Comparison of ENCODE assay signal across 25 cellular contexts in genomic region chr15:87566236-87566635, GRCh38.
"Had no signal": no experiment of that assay in that cellular context is flagged by ENCODE, and none has a peak within 500 bp of the region (broad histone marks: within the 10 kb centered on the region; RNA-seq: fewer than 3 reads in every experiment).

No MANE protein-coding gene starts in this region.

- H3K27me3 ChIP-seq: neutrophil, pancreas, right atrium auricular region, right lobe of liver, sigmoid colon, stomach, thyroid gland, tibial nerve, upper lobe of left lung, vagina had no signal

- H3K27ac ChIP-seq: neutrophil, pancreas, prostate gland, right atrium auricular region, right lobe of liver, sigmoid colon, stomach, thoracic aorta, thyroid gland, tibial nerve, upper lobe of left lung, vagina had no signal

- H3K4me1 ChIP-seq: pancreas, prostate gland, right atrium auricular region, right lobe of liver, stomach, thyroid gland, upper lobe of left lung, vagina had no signal

- H3K36me3 ChIP-seq: neutrophil, pancreas, prostate gland, right atrium auricular region, right lobe of liver, sigmoid colon, stomach, thoracic aorta, thyroid gland, tibial nerve, upper lobe of left lung, vagina had no signal

- ATAC-seq: natural killer cell treated with Interleukin-12 subunit alpha and Interleukin-12 subunit beta and Interleukin-15 and Interleukin-18, amount 100 ng/mL, for 72 hours; pancreas; right lobe of liver; stimulated activated effector memory CD8-positive, alpha-beta T cell treated with anti-CD3 and anti-CD28 coated beads, Interleukin-12 subunit alpha, Interleukin-12 subunit beta, amount 100 ng/mL, for 72 hours; stimulated activated naive B cell treated with anti-CD40 and anti-IgM and Interleukin-4, amounts not matched to agents 10 μg/mL and 1 μg/mL and 100 μg/mL, for 72 hours had no signal

- H3K4me3 ChIP-seq: pancreas, prostate gland, right atrium auricular region, right lobe of liver, sigmoid colon, stomach, thoracic aorta, thyroid gland, tibial nerve, upper lobe of left lung, vagina had no signal

- DNase-seq: nephron progenitor cell; nucleus accumbens; pancreas; retina; right lobe of liver; sigmoid colon; small intestine; stimulated activated CD4-positive, alpha-beta T cell treated with anti-CD3 and anti-CD28 coated beads, Interleukin-15, amount 100 ng/mL, for 24 hours; stimulated activated CD4-positive, alpha-beta T cell treated with anti-CD3 and anti-CD28 coated beads, Interleukin-2, amount 100 ng/mL, for 24 hours; stimulated activated CD4-positive, alpha-beta T cell treated with anti-CD3 and anti-CD28 coated beads, Interleukin-2, amount 100 ng/mL, for 48 hours; stimulated activated CD4-positive, alpha-beta T cell treated with anti-CD3 and anti-CD28 coated beads, Interleukin-4, amount 100 ng/mL, for 24 hours; stimulated activated naive B cell treated with anti-CD40 and anti-IgM and Interleukin-4, amounts not matched to agents 10 μg/mL and 1 μg/mL and 100 μg/mL, for 72 hours; stimulated activated naive CD4-positive, alpha-beta T cell treated with Interleukin-2 at 50 U/mL for 16 hours; stomach; thyroid gland; trophoblast cell; upper lobe of left lung had no signal

- H3K9me3 ChIP-seq: neutrophil, pancreas, prostate gland, right atrium auricular region, right lobe of liver, sigmoid colon, thoracic aorta, thyroid gland, tibial nerve, upper lobe of left lung, vagina had no signal
